Comparison of ENCODE assay signal across 1 cellular context in the genomic region with DNA sequence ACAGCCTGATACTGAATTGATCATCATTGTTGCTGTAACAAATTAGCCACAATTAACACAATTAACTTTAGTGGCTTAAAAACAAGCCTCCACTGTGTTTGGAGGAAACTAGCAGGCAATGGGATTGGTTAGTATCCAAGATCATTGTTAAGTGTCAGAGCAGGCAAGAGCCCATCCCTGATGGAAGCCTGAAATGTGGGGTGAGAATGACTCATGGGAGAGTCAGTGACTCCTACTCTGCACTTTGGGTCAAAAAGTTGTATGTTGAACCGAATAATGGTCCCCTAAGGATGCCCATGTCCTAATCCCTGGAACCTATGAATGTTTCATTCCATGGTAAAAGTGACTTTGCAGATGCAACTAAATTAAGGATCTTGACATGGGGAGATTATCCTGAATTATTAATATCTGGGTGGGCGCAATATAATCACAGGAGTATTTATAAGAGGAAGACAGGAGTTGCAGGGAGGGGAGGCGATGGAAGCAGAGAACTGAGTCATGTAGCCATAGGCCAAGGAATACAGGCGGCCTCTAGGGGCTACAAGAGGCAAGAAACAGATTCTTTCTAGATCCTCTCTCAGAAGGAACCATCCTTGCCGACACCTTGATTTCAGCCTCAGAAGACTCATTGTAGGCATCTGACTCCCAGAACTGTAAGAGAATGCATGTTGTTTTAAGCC.
TF ChIP-seq lines count a peak whose summit lies in the region.

No MANE protein-coding gene starts in this region.

TF ChIP-seq in SK-N-SH treated with all-trans-retinoic acid at 6 μM for 48 hours, 23 proteins besides CTCF, POLR2A, EP300 and RAD21 (continued from another document):
- TF ChIP-seq, protein P1, sequence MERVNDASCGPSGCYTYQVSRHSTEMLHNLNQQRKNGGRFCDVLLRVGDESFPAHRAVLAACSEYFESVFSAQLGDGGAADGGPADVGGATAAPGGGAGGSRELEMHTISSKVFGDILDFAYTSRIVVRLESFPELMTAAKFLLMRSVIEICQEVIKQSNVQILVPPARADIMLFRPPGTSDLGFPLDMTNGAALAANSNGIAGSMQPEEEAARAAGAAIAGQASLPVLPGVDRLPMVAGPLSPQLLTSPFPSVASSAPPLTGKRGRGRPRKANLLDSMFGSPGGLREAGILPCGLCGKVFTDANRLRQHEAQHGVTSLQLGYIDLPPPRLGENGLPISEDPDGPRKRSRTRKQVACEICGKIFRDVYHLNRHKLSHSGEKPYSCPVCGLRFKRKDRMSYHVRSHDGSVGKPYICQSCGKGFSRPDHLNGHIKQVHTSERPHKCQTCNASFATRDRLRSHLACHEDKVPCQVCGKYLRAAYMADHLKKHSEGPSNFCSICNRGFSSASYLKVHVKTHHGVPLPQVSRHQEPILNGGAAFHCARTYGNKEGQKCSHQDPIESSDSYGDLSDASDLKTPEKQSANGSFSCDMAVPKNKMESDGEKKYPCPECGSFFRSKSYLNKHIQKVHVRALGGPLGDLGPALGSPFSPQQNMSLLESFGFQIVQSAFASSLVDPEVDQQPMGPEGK (CRISPR knock-in tag; IDR thresholded peaks at IDR 0.05; ENCODE audit: borderline replicate concordance), result no peak
